19 cellular contexts compared by ENCODE assay signal in genomic region chr3:150965436-150965835, GRCh38. TPM values are rescaled to one million over a fixed set of nuclear protein-coding genes. Genes with fewer than 3 reads are reported as not detected.
DNase-seq lines count a peak whose midpoint lies in the region; ATAC-seq, FAIRE-seq and TF ChIP-seq lines count a peak whose summit lies in the region.
"Had no signal": no experiment of that assay in that cellular context is flagged by ENCODE, and none has a peak within 500 bp of the region (broad histone marks: within the 10 kb centered on the region; RNA-seq: fewer than 3 reads in every experiment).

No MANE protein-coding gene starts in this region.

- FAIRE-seq in bronchial epithelial cell (lab: Jason Lieb, UNC), result no peak
- FAIRE-seq: H1 had no signal

- H3K27me3 Mint-ChIP-seq in activated naive CD8-positive, alpha-beta T cell treated with anti-CD3 and anti-CD28 coated beads, Interleukin-2, amount 50 U/mL, for 24 hours, result peaks cover 14% of the 10 kb centered on the region
- H3K27me3 Mint-ChIP-seq in activated naive CD8-positive, alpha-beta T cell treated with anti-CD3 and anti-CD28 coated beads for 36 hours, result peaks cover 32% of the 10 kb centered on the region
- H3K27me3 Mint-ChIP-seq in activated CD8-positive, alpha-beta T cell treated with anti-CD3 and anti-CD28 coated beads, Interleukin-2, amount 10 ng/mL, durations not matched to agents 7 days and 5 days (ENCODE audit: low read depth), result peaks cover 25% of the 10 kb centered on the region

- DNase-seq in activated naive CD8-positive, alpha-beta T cell treated with anti-CD3 and anti-CD28 coated beads, Interleukin-2, amount 50 U/mL, for 24 hours, result no peak
- DNase-seq in activated naive CD8-positive, alpha-beta T cell treated with anti-CD3 and anti-CD28 coated beads for 36 hours, result no peak
- DNase-seq in bronchial epithelial cell (ENCODE audit: low read depth), result peak; percentile 27
- DNase-seq in renal cortical epithelial cell (ENCODE audit: low read depth), result peak; percentile 13
- DNase-seq in stromal cell of bone marrow (ENCODE audit: low read depth), result peak; percentile 10
- no peak for DNase-seq in activated CD8-positive, alpha-beta T cell treated with anti-CD3 and anti-CD28 coated beads, Interleukin-2, amount 10 ng/mL, durations not matched to agents 7 days and 5 days
- no peak for DNase-seq in pons (ENCODE audit: low spot score)
- no peak for DNase-seq in omental fat pad (ENCODE audit: low spot score)
- DNase-seq: 8988T; CD4-positive, alpha-beta memory T cell; DMS153; DMS79; GF-D8; H9 had no signal

- H3K4me3 ChIP-seq in bronchial epithelial cell (ENCODE audit: low read depth, low read length), result no peak overlapping the region
- H3K4me3 ChIP-seq: BLaER1 had no signal

- H3K27me3 ChIP-seq in bronchial epithelial cell (ENCODE audit: control insufficient read depth, insufficient read depth, low read length), result peaks cover 7% of the 10 kb centered on the region
- H3K27me3 ChIP-seq: BLaER1 had no signal

- CTCF ChIA-PET in activated CD8-positive, alpha-beta T cell treated with anti-CD3 and anti-CD28 coated beads, Interleukin-2, amount 10 ng/mL, durations not matched to agents 7 days and 5 days (lab: Charles Lee), result no interaction called here

- no peak overlapping the region for H3K4me3 Mint-ChIP-seq in activated naive CD8-positive, alpha-beta T cell treated with anti-CD3 and anti-CD28 coated beads, Interleukin-2, amount 50 U/mL, for 24 hours
- H3K4me3 Mint-ChIP-seq in activated naive CD8-positive, alpha-beta T cell treated with anti-CD3 and anti-CD28 coated beads for 36 hours, result no peak overlapping the region
- no peak overlapping the region for H3K4me3 Mint-ChIP-seq in activated CD8-positive, alpha-beta T cell treated with anti-CD3 and anti-CD28 coated beads, Interleukin-2, amount 10 ng/mL, durations not matched to agents 7 days and 5 days
- H3K4me3 Mint-ChIP-seq: CD14-positive monocyte; CD4-positive, alpha-beta memory T cell; H9 had no signal

- TF ChIP-seq CTCF in bronchial epithelial cell (IDR thresholded peaks at IDR 0.05; ENCODE audit: insufficient read depth, low read length, severe bottlenecking), result no peak
- TF ChIP-seq CTCF in omental fat pad (IDR thresholded peaks at IDR 0.05), result no peak

- H3K27ac Mint-ChIP-seq in activated naive CD8-positive, alpha-beta T cell treated with anti-CD3 and anti-CD28 coated beads, Interleukin-2, amount 50 U/mL, for 24 hours, result no peak overlapping the region
- H3K27ac Mint-ChIP-seq in activated naive CD8-positive, alpha-beta T cell treated with anti-CD3 and anti-CD28 coated beads for 36 hours, result no peak overlapping the region
- no peak overlapping the region for H3K27ac Mint-ChIP-seq in activated CD8-positive, alpha-beta T cell treated with anti-CD3 and anti-CD28 coated beads, Interleukin-2, amount 10 ng/mL, durations not matched to agents 7 days and 5 days
- H3K27ac Mint-ChIP-seq: CD14-positive monocyte; CD4-positive, alpha-beta memory T cell had no signal

- peaks cover 3% of the 10 kb centered on the region for H3K4me1 Mint-ChIP-seq in activated naive CD8-positive, alpha-beta T cell treated with anti-CD3 and anti-CD28 coated beads, Interleukin-2, amount 50 U/mL, for 24 hours
- H3K4me1 Mint-ChIP-seq in activated naive CD8-positive, alpha-beta T cell treated with anti-CD3 and anti-CD28 coated beads for 36 hours, result peaks cover 5% of the 10 kb centered on the region
- H3K4me1 Mint-ChIP-seq in activated CD8-positive, alpha-beta T cell treated with anti-CD3 and anti-CD28 coated beads, Interleukin-2, amount 10 ng/mL, durations not matched to agents 7 days and 5 days (ENCODE audit: low read depth), result no peaks in the 10 kb centered on the region
- H3K4me1 Mint-ChIP-seq: CD14-positive monocyte; CD4-positive, alpha-beta memory T cell had no signal

- POLR2A ChIA-PET in activated CD8-positive, alpha-beta T cell treated with anti-CD3 and anti-CD28 coated beads, Interleukin-2, amount 10 ng/mL, durations not matched to agents 7 days and 5 days (lab: Charles Lee), result no interaction called here

- H3K36me3 ChIP-seq in bronchial epithelial cell (ENCODE audit: control insufficient read depth, insufficient read depth, low read length), result no peaks in the 10 kb centered on the region
- H3K36me3 ChIP-seq: BLaER1 had no signal

- H3K9me3 Mint-ChIP-seq in activated naive CD8-positive, alpha-beta T cell treated with anti-CD3 and anti-CD28 coated beads, Interleukin-2, amount 50 U/mL, for 24 hours, result no peaks in the 10 kb centered on the region
- H3K9me3 Mint-ChIP-seq in activated naive CD8-positive, alpha-beta T cell treated with anti-CD3 and anti-CD28 coated beads for 36 hours, result no peaks in the 10 kb centered on the region
- H3K9me3 Mint-ChIP-seq in activated CD8-positive, alpha-beta T cell treated with anti-CD3 and anti-CD28 coated beads, Interleukin-2, amount 10 ng/mL, durations not matched to agents 7 days and 5 days (ENCODE audit: insufficient read depth), result no peaks in the 10 kb centered on the region
- H3K9me3 Mint-ChIP-seq: CD4-positive, alpha-beta memory T cell; H9 had no signal

- ATAC-seq in activated naive CD8-positive, alpha-beta T cell treated with anti-CD3 and anti-CD28 coated beads, Interleukin-2, amount 50 U/mL, for 24 hours, result peak; percentile 52
- no peak for ATAC-seq in activated CD8-positive, alpha-beta T cell treated with anti-CD3 and anti-CD28 coated beads, Interleukin-2, amount 10 ng/mL, durations not matched to agents 7 days and 5 days
- no peak for ATAC-seq in omental fat pad (ENCODE audit: low FRiP score)

- no peaks in the 10 kb centered on the region for H3K36me3 Mint-ChIP-seq in activated naive CD8-positive, alpha-beta T cell treated with anti-CD3 and anti-CD28 coated beads, Interleukin-2, amount 50 U/mL, for 24 hours (ENCODE audit: low read depth)
- H3K36me3 Mint-ChIP-seq in activated naive CD8-positive, alpha-beta T cell treated with anti-CD3 and anti-CD28 coated beads for 36 hours, result no peaks in the 10 kb centered on the region
- no peaks in the 10 kb centered on the region for H3K36me3 Mint-ChIP-seq in activated CD8-positive, alpha-beta T cell treated with anti-CD3 and anti-CD28 coated beads, Interleukin-2, amount 10 ng/mL, durations not matched to agents 7 days and 5 days (ENCODE audit: low read depth)
- H3K36me3 Mint-ChIP-seq: CD14-positive monocyte; CD4-positive, alpha-beta memory T cell had no signal

RNA-seq across cellular contexts. Expression of gene CLRN1, which starts 7.1 kb away (rescaled TPM):
- total RNA-seq in activated naive CD8-positive, alpha-beta T cell treated with anti-CD3 and anti-CD28 coated beads for 36 hours, result not detected
- total RNA-seq in bronchial epithelial cell (not detected in 2 replicates), renal cortical epithelial cell (not detected in 2 replicates), omental fat pad (not detected)
- total RNA-seq in activated CD8-positive, alpha-beta T cell treated with anti-CD3 and anti-CD28 coated beads, Interleukin-2, amount 10 ng/mL, durations not matched to agents 7 days and 5 days, result not detected
- total RNA-seq: A673; CD4-positive, alpha-beta memory T cell; Daoy; H9 had no signal

Comparison
In these comparisons a context has a peak if more than half of its experiments do, and no peak if none do; other contexts are left out.
1. DNase-seq: peak in bronchial epithelial cell (single experiment), renal cortical epithelial cell (single experiment) and stromal cell of bone marrow (single experiment); none in activated naive CD8-positive, alpha-beta T cell treated with anti-CD3 and anti-CD28 coated beads, Interleukin-2, amount 50 U/mL, for 24 hours (single experiment), activated naive CD8-positive, alpha-beta T cell treated with anti-CD3 and anti-CD28 coated beads for 36 hours (single experiment), activated CD8-positive, alpha-beta T cell treated with anti-CD3 and anti-CD28 coated beads, Interleukin-2, amount 10 ng/mL, durations not matched to agents 7 days and 5 days (single experiment), pons (single experiment) and omental fat pad (single experiment).